In the genomic region with DNA sequence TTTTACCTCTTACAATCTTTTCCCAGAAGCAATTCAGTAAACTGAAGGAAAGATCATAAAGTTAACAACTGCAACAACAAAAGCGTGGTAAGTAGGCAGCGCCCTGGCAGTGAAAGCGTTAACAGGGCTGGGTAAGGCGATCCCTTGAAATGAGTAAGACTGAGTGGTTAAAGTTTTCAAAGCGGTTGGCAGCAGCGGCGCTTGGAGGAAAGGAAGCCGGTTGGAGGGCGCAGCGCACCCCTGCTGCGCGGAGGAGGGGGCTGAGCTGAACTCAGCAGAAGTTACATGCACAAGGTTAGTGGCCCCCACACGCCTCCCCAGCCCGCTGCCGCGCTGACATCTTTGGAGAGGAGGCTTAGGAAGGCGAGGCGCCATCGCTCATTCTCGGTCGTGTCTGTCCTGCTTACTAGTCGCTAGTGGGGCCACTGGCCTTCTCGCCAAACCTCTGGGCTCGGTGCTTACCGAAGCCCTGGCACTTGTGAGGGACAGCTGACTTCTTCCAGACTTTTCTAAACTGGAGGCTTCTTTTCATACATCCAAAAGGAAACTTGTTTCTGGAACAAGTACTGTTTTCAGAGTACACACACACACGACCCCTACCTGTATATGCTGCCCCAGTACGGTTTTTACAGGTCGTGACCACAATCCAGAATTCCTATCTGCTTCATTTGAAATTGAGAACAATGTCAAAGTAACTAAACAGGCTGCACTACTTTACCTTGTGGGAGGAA, we compare ENCODE assay signal across 1 cellular context.
A peak's percentile ranks its signal among the peaks of the same experiment; 100 is the strongest.
TF ChIP-seq lines count a peak whose summit lies in the region.

TSS of gene SH3RF2 (plus strand) at position 178 of the 731 bp plus-strand sequence. CDS start 1,351 bp downstream, outside the sequence.

TF ChIP-seq in K562, 482 proteins besides CTCF, POLR2A, EP300 and RAD21 (continued from another document):
- TF ChIP-seq XRCC3 (IDR thresholded peaks at IDR 0.05) (no peak), EGR1 (conservative IDR thresholded peaks at IDR 0.05) (no peak), ZNF395 (CRISPR knock-in tag; IDR thresholded peaks at IDR 0.05) (no peak)
- TF ChIP-seq, protein P1, sequence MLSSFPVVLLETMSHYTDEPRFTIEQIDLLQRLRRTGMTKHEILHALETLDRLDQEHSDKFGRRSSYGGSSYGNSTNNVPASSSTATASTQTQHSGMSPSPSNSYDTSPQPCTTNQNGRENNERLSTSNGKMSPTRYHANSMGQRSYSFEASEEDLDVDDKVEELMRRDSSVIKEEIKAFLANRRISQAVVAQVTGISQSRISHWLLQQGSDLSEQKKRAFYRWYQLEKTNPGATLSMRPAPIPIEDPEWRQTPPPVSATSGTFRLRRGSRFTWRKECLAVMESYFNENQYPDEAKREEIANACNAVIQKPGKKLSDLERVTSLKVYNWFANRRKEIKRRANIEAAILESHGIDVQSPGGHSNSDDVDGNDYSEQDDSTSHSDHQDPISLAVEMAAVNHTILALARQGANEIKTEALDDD (IDR thresholded peaks at IDR 0.05), result 0 out of 2 replicates have a peak, but pooled peaks have one; percentile 16
- TF ChIP-seq, protein P2, sequence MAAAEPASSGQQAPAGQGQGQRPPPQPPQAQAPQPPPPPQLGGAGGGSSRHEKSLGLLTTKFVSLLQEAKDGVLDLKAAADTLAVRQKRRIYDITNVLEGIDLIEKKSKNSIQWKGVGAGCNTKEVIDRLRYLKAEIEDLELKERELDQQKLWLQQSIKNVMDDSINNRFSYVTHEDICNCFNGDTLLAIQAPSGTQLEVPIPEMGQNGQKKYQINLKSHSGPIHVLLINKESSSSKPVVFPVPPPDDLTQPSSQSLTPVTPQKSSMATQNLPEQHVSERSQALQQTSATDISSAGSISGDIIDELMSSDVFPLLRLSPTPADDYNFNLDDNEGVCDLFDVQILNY (CRISPR knock-in tag; IDR thresholded peaks at IDR 0.05), result 0 out of 2 replicates have a peak, but pooled peaks have one; percentile 28
